1 cellular context compared by ENCODE assay signal in genomic region chr12:120194534-120195395, GRCh38.
TF ChIP-seq lines count a peak whose summit lies in the region.

A gene with protein sequence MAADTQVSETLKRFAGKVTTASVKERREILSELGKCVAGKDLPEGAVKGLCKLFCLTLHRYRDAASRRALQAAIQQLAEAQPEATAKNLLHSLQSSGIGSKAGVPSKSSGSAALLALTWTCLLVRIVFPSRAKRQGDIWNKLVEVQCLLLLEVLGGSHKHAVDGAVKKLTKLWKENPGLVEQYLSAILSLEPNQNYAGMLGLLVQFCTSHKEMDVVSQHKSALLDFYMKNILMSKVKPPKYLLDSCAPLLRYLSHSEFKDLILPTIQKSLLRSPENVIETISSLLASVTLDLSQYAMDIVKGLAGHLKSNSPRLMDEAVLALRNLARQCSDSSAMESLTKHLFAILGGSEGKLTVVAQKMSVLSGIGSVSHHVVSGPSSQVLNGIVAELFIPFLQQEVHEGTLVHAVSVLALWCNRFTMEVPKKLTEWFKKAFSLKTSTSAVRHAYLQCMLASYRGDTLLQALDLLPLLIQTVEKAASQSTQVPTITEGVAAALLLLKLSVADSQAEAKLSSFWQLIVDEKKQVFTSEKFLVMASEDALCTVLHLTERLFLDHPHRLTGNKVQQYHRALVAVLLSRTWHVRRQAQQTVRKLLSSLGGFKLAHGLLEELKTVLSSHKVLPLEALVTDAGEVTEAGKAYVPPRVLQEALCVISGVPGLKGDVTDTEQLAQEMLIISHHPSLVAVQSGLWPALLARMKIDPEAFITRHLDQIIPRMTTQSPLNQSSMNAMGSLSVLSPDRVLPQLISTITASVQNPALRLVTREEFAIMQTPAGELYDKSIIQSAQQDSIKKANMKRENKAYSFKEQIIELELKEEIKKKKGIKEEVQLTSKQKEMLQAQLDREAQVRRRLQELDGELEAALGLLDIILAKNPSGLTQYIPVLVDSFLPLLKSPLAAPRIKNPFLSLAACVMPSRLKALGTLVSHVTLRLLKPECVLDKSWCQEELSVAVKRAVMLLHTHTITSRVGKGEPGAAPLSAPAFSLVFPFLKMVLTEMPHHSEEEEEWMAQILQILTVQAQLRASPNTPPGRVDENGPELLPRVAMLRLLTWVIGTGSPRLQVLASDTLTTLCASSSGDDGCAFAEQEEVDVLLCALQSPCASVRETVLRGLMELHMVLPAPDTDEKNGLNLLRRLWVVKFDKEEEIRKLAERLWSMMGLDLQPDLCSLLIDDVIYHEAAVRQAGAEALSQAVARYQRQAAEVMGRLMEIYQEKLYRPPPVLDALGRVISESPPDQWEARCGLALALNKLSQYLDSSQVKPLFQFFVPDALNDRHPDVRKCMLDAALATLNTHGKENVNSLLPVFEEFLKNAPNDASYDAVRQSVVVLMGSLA (N-terminal part only) (minus strand): TSS chr12:120194715. CDS start chr12:120194697, 18 bp downstream.

TF ChIP-seq in K562, 482 proteins besides CTCF, POLR2A, EP300 and RAD21 (continued from another document and continues in another):
- TF ChIP-seq ZBTB26 (CRISPR knock-in tag; IDR thresholded peaks at IDR 0.05) = peak; percentile 43; the same call in 1 of the 2 replicates
- peak; percentile 89 for TF ChIP-seq PCBP1 (IDR thresholded peaks at IDR 0.05; ENCODE audit: low read depth, low read length, poor library complexity, severe bottlenecking)
- 0 out of 2 replicates have a peak, but pooled peaks have one; percentile 34 for TF ChIP-seq ZNF347 (CRISPR knock-in tag; IDR thresholded peaks at IDR 0.05; ENCODE audit: low read depth)
- TF ChIP-seq ZNF785 (CRISPR knock-in tag; IDR thresholded peaks at IDR 0.05) = no peak
- TF ChIP-seq RB1 (IDR thresholded peaks at IDR 0.05; ENCODE audit: low read depth) = peak; percentile 84; the same call in 1 of the 2 replicates
- peak; percentile 62 for TF ChIP-seq FOSL1 (tag; conservative IDR thresholded peaks at IDR 0.05)
- no peak for TF ChIP-seq ZNF41 (CRISPR knock-in tag; conservative IDR thresholded peaks at IDR 0.05)
- peak; percentile 50 for TF ChIP-seq TAF7 (tag; IDR thresholded peaks at IDR 0.05)
- TF ChIP-seq, protein P1, sequence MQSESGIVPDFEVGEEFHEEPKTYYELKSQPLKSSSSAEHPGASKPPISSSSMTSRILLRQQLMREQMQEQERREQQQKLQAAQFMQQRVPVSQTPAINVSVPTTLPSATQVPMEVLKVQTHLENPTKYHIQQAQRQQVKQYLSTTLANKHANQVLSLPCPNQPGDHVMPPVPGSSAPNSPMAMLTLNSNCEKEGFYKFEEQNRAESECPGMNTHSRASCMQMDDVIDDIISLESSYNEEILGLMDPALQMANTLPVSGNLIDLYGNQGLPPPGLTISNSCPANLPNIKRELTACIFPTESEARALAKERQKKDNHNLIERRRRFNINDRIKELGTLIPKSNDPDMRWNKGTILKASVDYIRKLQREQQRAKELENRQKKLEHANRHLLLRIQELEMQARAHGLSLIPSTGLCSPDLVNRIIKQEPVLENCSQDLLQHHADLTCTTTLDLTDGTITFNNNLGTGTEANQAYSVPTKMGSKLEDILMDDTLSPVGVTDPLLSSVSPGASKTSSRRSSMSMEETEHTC (IDR thresholded peaks at IDR 0.05) = peak; percentile 36; the same call in 1 of the 2 replicates
- TF ChIP-seq TAF1 (IDR thresholded peaks at IDR 0.05; ENCODE audit: control insufficient read depth, extremely low read depth, insufficient read depth, low read length, severe bottlenecking) = peak; percentile 95
- no peak for TF ChIP-seq CBFA2T2 (conservative IDR thresholded peaks at IDR 0.05)
- TF ChIP-seq ETS2 (tag; IDR thresholded peaks at IDR 0.05; ENCODE audit: borderline replicate concordance, poor library complexity, severe bottlenecking) = no peak
- TF ChIP-seq, protein P2, sequence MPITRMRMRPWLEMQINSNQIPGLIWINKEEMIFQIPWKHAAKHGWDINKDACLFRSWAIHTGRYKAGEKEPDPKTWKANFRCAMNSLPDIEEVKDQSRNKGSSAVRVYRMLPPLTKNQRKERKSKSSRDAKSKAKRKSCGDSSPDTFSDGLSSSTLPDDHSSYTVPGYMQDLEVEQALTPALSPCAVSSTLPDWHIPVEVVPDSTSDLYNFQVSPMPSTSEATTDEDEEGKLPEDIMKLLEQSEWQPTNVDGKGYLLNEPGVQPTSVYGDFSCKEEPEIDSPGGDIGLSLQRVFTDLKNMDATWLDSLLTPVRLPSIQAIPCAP (CRISPR knock-in tag; IDR thresholded peaks at IDR 0.05; ENCODE audit: borderline replicate concordance) = no peak
- TF ChIP-seq ZNF175 (CRISPR knock-in tag; IDR thresholded peaks at IDR 0.05; ENCODE audit: low read depth) = peak; percentile 41
- TF ChIP-seq DIDO1 (tag; IDR thresholded peaks at IDR 0.05; ENCODE audit: low read depth) = no peak
- peak; percentile 97 for TF ChIP-seq L3MBTL2 (IDR thresholded peaks at IDR 0.05)
- TF ChIP-seq CAMTA2 (CRISPR knock-in tag; conservative IDR thresholded peaks at IDR 0.05) = peak; percentile 34; the same call in 1 of the 2 replicates
- TF ChIP-seq LEF1 (IDR thresholded peaks at IDR 0.05) = no peak
- TF ChIP-seq ATF1 (CRISPR knock-in tag; IDR thresholded peaks at IDR 0.05) = no peak
- peak; percentile 77 for TF ChIP-seq ATF1 (tag; IDR thresholded peaks at IDR 0.05)
- TF ChIP-seq FOXJ3 (CRISPR knock-in tag; IDR thresholded peaks at IDR 0.05) = no peak
- TF ChIP-seq ZKSCAN8 (CRISPR knock-in tag; IDR thresholded peaks at IDR 0.05) = no peak; the same call in 1 of the 2 replicates
- TF ChIP-seq ZNF282 (CRISPR knock-in tag; IDR thresholded peaks at IDR 0.05) = peak; percentile 89; the same call in 1 of the 2 replicates
- TF ChIP-seq ZBTB40 (IDR thresholded peaks at IDR 0.05) = peak; percentile 97
- TF ChIP-seq ZBTB40 (CRISPR knock-in tag; IDR thresholded peaks at IDR 0.05) = no peak
- TF ChIP-seq E2F6 (IDR thresholded peaks at IDR 0.05; ENCODE audit: borderline replicate concordance in 1 of 2, extremely low read depth in 1 of 2, insufficient read depth in 1 of 2, insufficient read length in 1 of 2, low read depth in 1 of 2, low read length in 1 of 2, poor library complexity in 1 of 2, severe bottlenecking in 1 of 2) = peak; percentile 81 to 87
- TF ChIP-seq JUN (IDR thresholded peaks at IDR 0.05; ENCODE audit: borderline replicate concordance, low read depth, low read length) = no peak
- peak; percentile 74; the same call in 1 of the 2 replicates for TF ChIP-seq JUN (CRISPR knock-in tag; IDR thresholded peaks at IDR 0.05; ENCODE audit: borderline replicate concordance)
- TF ChIP-seq ZNF79 (CRISPR knock-in tag; IDR thresholded peaks at IDR 0.05; ENCODE audit: low read depth) = 0 out of 2 replicates have a peak, but pooled peaks have one; percentile 62
- TF ChIP-seq, protein P3, sequence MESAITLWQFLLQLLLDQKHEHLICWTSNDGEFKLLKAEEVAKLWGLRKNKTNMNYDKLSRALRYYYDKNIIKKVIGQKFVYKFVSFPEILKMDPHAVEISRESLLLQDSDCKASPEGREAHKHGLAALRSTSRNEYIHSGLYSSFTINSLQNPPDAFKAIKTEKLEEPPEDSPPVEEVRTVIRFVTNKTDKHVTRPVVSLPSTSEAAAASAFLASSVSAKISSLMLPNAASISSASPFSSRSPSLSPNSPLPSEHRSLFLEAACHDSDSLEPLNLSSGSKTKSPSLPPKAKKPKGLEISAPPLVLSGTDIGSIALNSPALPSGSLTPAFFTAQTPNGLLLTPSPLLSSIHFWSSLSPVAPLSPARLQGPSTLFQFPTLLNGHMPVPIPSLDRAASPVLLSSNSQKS (CRISPR knock-in tag; IDR thresholded peaks at IDR 0.05) = no peak
- TF ChIP-seq PRMT5 (CRISPR knock-in tag; IDR thresholded peaks at IDR 0.05) = no peak
- TF ChIP-seq, protein P4, sequence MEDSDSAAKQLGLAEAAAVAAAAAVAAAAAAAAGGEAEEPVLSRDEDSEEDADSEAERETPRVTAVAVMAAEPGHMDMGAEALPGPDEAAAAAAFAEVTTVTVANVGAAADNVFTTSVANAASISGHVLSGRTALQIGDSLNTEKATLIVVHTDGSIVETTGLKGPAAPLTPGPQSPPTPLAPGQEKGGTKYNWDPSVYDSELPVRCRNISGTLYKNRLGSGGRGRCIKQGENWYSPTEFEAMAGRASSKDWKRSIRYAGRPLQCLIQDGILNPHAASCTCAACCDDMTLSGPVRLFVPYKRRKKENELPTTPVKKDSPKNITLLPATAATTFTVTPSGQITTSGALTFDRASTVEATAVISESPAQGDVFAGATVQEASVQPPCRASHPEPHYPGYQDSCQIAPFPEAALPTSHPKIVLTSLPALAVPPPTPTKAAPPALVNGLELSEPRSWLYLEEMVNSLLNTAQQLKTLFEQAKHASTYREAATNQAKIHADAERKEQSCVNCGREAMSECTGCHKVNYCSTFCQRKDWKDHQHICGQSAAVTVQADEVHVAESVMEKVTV (CRISPR knock-in tag; IDR thresholded peaks at IDR 0.05) = no peak
- peak; percentile 7; the same call in 1 of the 2 replicates for TF ChIP-seq DLX4 (CRISPR knock-in tag; IDR thresholded peaks at IDR 0.05)
- TF ChIP-seq ELF1 (tag; IDR thresholded peaks at IDR 0.05) = peak; percentile 65
- TF ChIP-seq, protein P5, sequence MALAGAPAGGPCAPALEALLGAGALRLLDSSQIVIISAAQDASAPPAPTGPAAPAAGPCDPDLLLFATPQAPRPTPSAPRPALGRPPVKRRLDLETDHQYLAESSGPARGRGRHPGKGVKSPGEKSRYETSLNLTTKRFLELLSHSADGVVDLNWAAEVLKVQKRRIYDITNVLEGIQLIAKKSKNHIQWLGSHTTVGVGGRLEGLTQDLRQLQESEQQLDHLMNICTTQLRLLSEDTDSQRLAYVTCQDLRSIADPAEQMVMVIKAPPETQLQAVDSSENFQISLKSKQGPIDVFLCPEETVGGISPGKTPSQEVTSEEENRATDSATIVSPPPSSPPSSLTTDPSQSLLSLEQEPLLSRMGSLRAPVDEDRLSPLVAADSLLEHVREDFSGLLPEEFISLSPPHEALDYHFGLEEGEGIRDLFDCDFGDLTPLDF (CRISPR knock-in tag; IDR thresholded peaks at IDR 0.05) = peak; percentile 85
- TF ChIP-seq ELF4 (CRISPR knock-in tag; IDR thresholded peaks at IDR 0.05) = peak; percentile 60; the same call in 1 of the 2 replicates
